8 cellular contexts compared by ENCODE assay signal in genomic region chr7:130982160-130982638, GRCh38.
A peak's percentile ranks its signal among the peaks of the same experiment; 100 is the strongest.
DNase-seq lines count a peak whose midpoint lies in the region; TF ChIP-seq lines count a peak whose summit lies in the region.

No MANE protein-coding gene starts in this region.

- H3K79me2 ChIP-seq in fibroblast of lung (ENCODE audit: control insufficient read depth, insufficient read depth, low read length) = peaks cover 23% of the 10 kb centered on the region

- H3K4me1 ChIP-seq in fibroblast of lung (ENCODE audit: control insufficient read depth, extremely low read depth, insufficient read depth, low read length) = peaks cover 7% of the 10 kb centered on the region

- no peak overlapping the region for H3K9ac ChIP-seq in fibroblast of lung (ENCODE audit: insufficient read depth, low read length)

- H3K9me3 ChIP-seq in AG04450 (ENCODE audit: control insufficient read depth, insufficient read depth, low read length) (no peaks in the 10 kb centered on the region), fibroblast of lung (ENCODE audit: control insufficient read depth, insufficient read depth, low read depth, low read length) (no peaks in the 10 kb centered on the region)

- no peak overlapping the region for H3K4me2 ChIP-seq in fibroblast of lung (ENCODE audit: extremely low read depth, insufficient read depth, low read length)

- DNase-seq in AG04450 (ENCODE audit: low read depth, low spot score) (no peak), SK-MEL-5 (ENCODE audit: low read depth, low spot score) (peak; percentile 72), fibroblast of lung (ENCODE audit: low read depth in 2 of 2) (peak; percentile 55 to 60), osteocyte (ENCODE audit: extremely low spot score, unreplicated experiment) (no peak), occipital lobe (lab: John Stamatoyannopoulos, UW) (no peak), mucosa of gallbladder (ENCODE audit: low spot score) (no peak)

- H3K4me3 ChIP-seq in AG04450 (ENCODE audit: low read depth, low read length) (no peak overlapping the region), fibroblast of lung (replicated peaks in 1 of 4; ENCODE audit: control extremely low read depth in 1 of 4, insufficient read depth in 1 of 4, low read depth in 3 of 4, low read length in 4 of 4) (no peak overlapping the region)

- peaks cover 4% of the 10 kb centered on the region for H3K4me1 Mint-ChIP-seq in osteocyte (ENCODE audit: unreplicated experiment)

- TF ChIP-seq RAD21 in Ishikawa (IDR thresholded peaks at IDR 0.05; ENCODE audit: low read depth) = peak; percentile 72

- H3K27ac Mint-ChIP-seq in osteocyte (ENCODE audit: unreplicated experiment) = no peak overlapping the region

- TF ChIP-seq CTCF in AG04450 (IDR thresholded peaks at IDR 0.05; ENCODE audit: low read depth, low read length) (peak; percentile 78), GM12874 (IDR thresholded peaks at IDR 0.05; ENCODE audit: insufficient read depth, low read depth, low read length) (peak; percentile 67; the same call in 1 of the 2 replicates), fibroblast of lung (conservative IDR thresholded peaks at IDR 0.05 in 1 of 2, IDR thresholded peaks at IDR 0.05 in 1 of 2; ENCODE audit: low read depth in 1 of 2, low read length in 2 of 2) (peak; percentile 41 to 73), osteocyte (IDR thresholded peaks at IDR 0.05) (peak; percentile 69)

- H3K4me3 Mint-ChIP-seq in osteocyte (ENCODE audit: unreplicated experiment) = no peak overlapping the region

- H2AFZ ChIP-seq in fibroblast of lung (ENCODE audit: low read length) = no peak overlapping the region

- in situ Hi-C loops in SK-MEL-5 (cut with HindIII; ENCODE audit: low pct_unique_long_range_greater_than_20kb, low sequenced_read_pairs) = no loop called here

- TF ChIP-seq EP300 in Ishikawa (IDR thresholded peaks at IDR 0.05; ENCODE audit: borderline replicate concordance) = no peak

- H3K27me3 Mint-ChIP-seq in osteocyte (ENCODE audit: unreplicated experiment) = no peaks in the 10 kb centered on the region

- no peaks in the 10 kb centered on the region for H3K27me3 ChIP-seq in AG04450 (ENCODE audit: control insufficient read depth, insufficient read depth, low read length)
- H3K27me3 ChIP-seq in fibroblast of lung (ENCODE audit: control insufficient read depth, insufficient read depth, low read length) = no peaks in the 10 kb centered on the region

- peaks cover 16% of the 10 kb centered on the region for H3K36me3 Mint-ChIP-seq in osteocyte (ENCODE audit: unreplicated experiment)

- H3K9me3 Mint-ChIP-seq in osteocyte (ENCODE audit: unreplicated experiment) = no peaks in the 10 kb centered on the region

- CTCF ChIA-PET in AG04450 (lab: Charles Lee) = interaction anchor here (0.5 to 2.9 kb wide), 34 partner anchors 8 to 482 kb away, joined by 3 to 50 read pairs (median 6); no protein-coding TSS in a partner anchor

- H3K27ac ChIP-seq in AG04450 (ENCODE audit: low read depth, low read length) (no peak overlapping the region), fibroblast of lung (ENCODE audit: insufficient read depth, low read length) (no peak overlapping the region)

- H4K20me1 ChIP-seq in fibroblast of lung (ENCODE audit: control insufficient read depth, extremely low read depth, insufficient read depth, low read length) = no peaks in the 10 kb centered on the region

- POLR2A ChIA-PET in AG04450 (lab: Yijun Ruan, JAX) = no interaction called here

- H3K36me3 ChIP-seq in fibroblast of lung (ENCODE audit: control insufficient read depth, insufficient read depth, low read length) = no peaks in the 10 kb centered on the region

TF ChIP-seq in Ishikawa, 13 proteins besides CTCF, POLR2A, EP300 and RAD21:
- TF ChIP-seq TCF12 (IDR thresholded peaks at IDR 0.05; ENCODE audit: low read depth) (no peak), CREB1 (IDR thresholded peaks at IDR 0.05; ENCODE audit: low read depth) (no peak), TAF1 (IDR thresholded peaks at IDR 0.05; ENCODE audit: low read depth) (no peak), CEBPB (IDR thresholded peaks at IDR 0.05) (no peak), USF1 (IDR thresholded peaks at IDR 0.05) (no peak), EGR1 (IDR thresholded peaks at IDR 0.05) (no peak), ZBTB7A (IDR thresholded peaks at IDR 0.05; ENCODE audit: low read depth) (no peak), FOXM1 (IDR thresholded peaks at IDR 0.05; ENCODE audit: borderline replicate concordance, low read depth) (no peak), NFIC (IDR thresholded peaks at IDR 0.05) (no peak), YY1 (IDR thresholded peaks at IDR 0.05; ENCODE audit: low read depth) (no peak), TEAD4 (IDR thresholded peaks at IDR 0.05) (no peak)

Comparison
In these comparisons a context has a peak if more than half of its experiments do, and no peak if none do; other contexts are left out.
1. DNase-seq: peak in SK-MEL-5 (single experiment) and fibroblast of lung (2 of 2); none in AG04450 (single experiment), osteocyte (single experiment), occipital lobe (single experiment) and mucosa of gallbladder (single experiment).
2. Peak in every context shown above with its lines, with median percentiles within 50 percentile points of each other: CTCF ChIP-seq.